ENCODE assay signal across 16 cellular contexts in the genomic region with DNA sequence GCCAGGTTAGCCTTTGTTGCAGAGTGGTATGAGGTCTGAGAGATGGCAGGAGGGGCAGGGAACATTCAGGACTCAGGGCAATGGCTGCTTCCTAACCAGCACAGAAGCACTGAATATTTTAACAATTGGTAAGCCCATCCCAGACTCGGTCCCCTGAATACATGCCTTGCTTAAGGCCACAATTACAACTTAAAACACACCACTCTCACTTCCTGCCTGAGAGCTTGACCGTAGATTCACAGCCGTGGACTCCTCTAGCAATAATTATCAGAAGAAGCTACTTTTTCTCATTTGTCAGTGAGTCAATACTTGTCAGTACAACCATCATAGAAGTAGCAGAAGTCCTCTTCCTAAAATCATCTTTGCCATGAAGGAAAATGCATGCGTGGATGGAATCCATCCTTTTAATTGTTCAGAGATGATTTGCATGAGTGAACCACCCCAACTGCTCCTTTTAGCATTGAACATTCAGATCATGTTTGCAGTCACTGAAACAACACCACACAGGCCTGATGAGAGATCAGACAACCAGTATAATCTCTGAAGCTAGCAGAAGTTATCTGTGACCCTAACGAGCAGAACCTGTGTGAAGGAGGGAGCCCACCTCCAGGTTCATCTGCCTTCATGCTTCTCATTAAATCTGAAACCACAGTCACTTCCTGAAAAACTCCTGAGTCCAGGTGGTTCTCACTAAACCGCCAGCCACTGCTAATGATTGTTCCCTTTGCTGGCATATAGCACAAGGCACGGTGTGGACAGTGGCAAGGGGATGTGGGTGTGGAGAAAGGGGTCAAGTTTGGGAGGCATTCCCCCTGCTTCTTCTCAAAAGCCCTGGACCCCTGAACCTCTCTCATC.
DNase-seq lines count a peak whose midpoint lies in the region; ATAC-seq lines count a peak whose summit lies in the region.
"Had no signal": no experiment of that assay in that cellular context is flagged by ENCODE, and none has a peak within 500 bp of the region (broad histone marks: within the 10 kb centered on the region; RNA-seq: fewer than 3 reads in every experiment).

No MANE protein-coding gene starts in this region.

- no peak overlapping the region for H3K4me3 ChIP-seq in BLaER1
- H3K4me3 ChIP-seq: HAP-1, SJCRH30, smooth muscle cell, transverse colon had no signal

- ATAC-seq in GM19452 (IDR thresholded peaks at IDR 0.05; ENCODE audit: unreplicated experiment) (peak; percentile 80), HG02852 (IDR thresholded peaks at IDR 0.05; ENCODE audit: unreplicated experiment) (peak; percentile 58), HG03045 (IDR thresholded peaks at IDR 0.05; ENCODE audit: unreplicated experiment) (no peak)

- H3K27me3 Mint-ChIP-seq in IgD-negative memory B cell, result no peaks in the 10 kb centered on the region

- no peak overlapping the region for H3K9ac ChIP-seq in BLaER1

- peaks cover 17% of the 10 kb centered on the region for H3K4me1 ChIP-seq in BLaER1
- H3K4me1 ChIP-seq: HAP-1, SJCRH30, transverse colon had no signal

- H3K4me2 ChIP-seq in BLaER1, result 0 out of 2 replicates have a peak overlapping the region, but pooled peaks have one; percentile 7
- H3K4me2 ChIP-seq: smooth muscle cell had no signal

- peak overlapping the region in 3 of 4 donors; percentile 48 to 85 (median 81) for H3K4me3 Mint-ChIP-seq in IgD-negative memory B cell

- DNase-seq in HPDE6-E6E7 (ENCODE audit: extremely low spot score), result no peak
- no peak for DNase-seq in NCI-H146 (lab: John Stamatoyannopoulos, UW)
- no peak for DNase-seq in NCI-H187 (lab: John Stamatoyannopoulos, UW)
- DNase-seq: activated CD8-positive, alpha-beta memory T cell treated with anti-CD3 and anti-CD28 coated beads, Interleukin-2, amount 50 U/mL, for 48 hours; NCI-H1417; NCI-H774; occipital lobe; SJCRH30; transverse colon had no signal

- peaks cover 18% of the 10 kb centered on the region for H3K9me3 ChIP-seq in BLaER1
- H3K9me3 ChIP-seq: SJCRH30, transverse colon had no signal

- peak overlapping the region in 1 of 3 donors; percentile 88 for H3K27ac Mint-ChIP-seq in IgD-negative memory B cell

- H3K9me3 Mint-ChIP-seq in IgD-negative memory B cell, result peaks cover 4 to 21% (median 4%) of the 10 kb centered on the region in 3 donors

- no peaks in the 10 kb centered on the region for H3K27me3 ChIP-seq in BLaER1
- H3K27me3 ChIP-seq: SJCRH30, transverse colon had no signal

- no peaks in the 10 kb centered on the region for H4K20me1 ChIP-seq in BLaER1

- peaks cover 2% of the 10 kb centered on the region for H3K36me3 Mint-ChIP-seq in IgD-negative memory B cell

- H3K4me1 Mint-ChIP-seq in IgD-negative memory B cell, result peaks cover 13 to 21% (median 13%) of the 10 kb centered on the region in 3 donors

- no peak overlapping the region for H3K27ac ChIP-seq in BLaER1
- H3K27ac ChIP-seq: SJCRH30, transverse colon had no signal

- H3K36me3 ChIP-seq in BLaER1, result no peaks in the 10 kb centered on the region
- H3K36me3 ChIP-seq: HAP-1, SJCRH30, transverse colon had no signal
